In genomic region chr20:8033447-8033846, GRCh38 we compare ENCODE assay signal across 31 cellular contexts.
"Had no signal": no experiment of that assay in that cellular context is flagged by ENCODE, and none has a peak within 500 bp of the region (broad histone marks: within the 10 kb centered on the region; RNA-seq: fewer than 3 reads in every experiment).

No MANE protein-coding gene starts in this region.

- H3K4me1 Mint-ChIP-seq: activated B cell treated with CpG ODN at 0.5 μM for 24 hours; activated T-helper 17 cell treated with anti-CD3 and anti-CD28 coated beads, Interleukin-2, amount 50 U/mL, for 72 hours had no signal

- H3K9me3 ChIP-seq: adrenal gland, body of pancreas, esophagus muscularis mucosa, gastrocnemius medialis had no signal

- H3K27me3 ChIP-seq: adrenal gland, body of pancreas, esophagus muscularis mucosa, foreskin keratinocyte, gastrocnemius medialis had no signal

- H3K27ac Mint-ChIP-seq: activated B cell treated with CpG ODN at 0.5 μM for 24 hours; activated CD8-positive, alpha-beta T cell treated with anti-CD3 and anti-CD28 coated beads for 36 hours; activated naive CD8-positive, alpha-beta T cell; activated T-helper 17 cell treated with anti-CD3 and anti-CD28 coated beads, Interleukin-2, amount 50 U/mL, for 72 hours; effector memory CD8-positive, alpha-beta T cell had no signal

- H3K36me3 ChIP-seq: adrenal gland, esophagus muscularis mucosa, gastrocnemius medialis, WERI-Rb-1 had no signal

- H3K4me3 Mint-ChIP-seq: activated B cell treated with CpG ODN at 0.5 μM for 24 hours; activated CD8-positive, alpha-beta T cell treated with anti-CD3 and anti-CD28 coated beads for 36 hours; activated naive CD8-positive, alpha-beta T cell; activated T-cell treated with anti-CD3 and anti-CD28 coated beads, Interleukin-2, amount 50 U/mL, for 4 hours; activated T-helper 17 cell treated with anti-CD3 and anti-CD28 coated beads, Interleukin-2, amount 50 U/mL, for 72 hours; effector memory CD8-positive, alpha-beta T cell had no signal

- H3K4me3 ChIP-seq: adrenal gland, body of pancreas, esophagus muscularis mucosa, gastrocnemius medialis had no signal

- DNase-seq: activated B cell treated with CpG ODN at 0.5 μM for 24 hours; activated CD4-positive, alpha-beta T cell treated with anti-CD3 and anti-CD28 coated beads for 48 hours; activated CD4-positive, alpha-beta T cell treated with anti-CD3 and anti-CD28 coated beads, Interleukin-2, amount 50 U/mL, for 1 hour; activated CD4-positive, alpha-beta T cell treated with anti-CD3 and anti-CD28 coated beads, Interleukin-2, amount 50 U/mL, for 48 hours; activated CD8-positive, alpha-beta memory T cell treated with anti-CD3 and anti-CD28 coated beads for 24 hours; activated CD8-positive, alpha-beta T cell treated with anti-CD3 and anti-CD28 coated beads for 36 hours; activated effector memory CD4-positive, alpha-beta T cell treated with Interleukin-2 at 50 U/mL for 16 hours; activated gamma-delta T cell treated with Interleukin-2 at 50 U/mL for 16 hours; activated naive CD4-positive, alpha-beta T cell treated with anti-CD3 and anti-CD28 coated beads, Interleukin-2, amount 50 U/mL, for 16 hours; activated naive CD4-positive, alpha-beta T cell treated with Interleukin-2 at 50 U/mL for 16 hours; activated T-cell treated with anti-CD3 and anti-CD28 coated beads, Interleukin-2, amount 50 U/mL, for 4 hours; adrenal gland; amygdala; aorta; body of pancreas; caudate nucleus; cortex of kidney; dermis blood vessel endothelial cell; effector CD4-positive, alpha-beta T cell; effector memory CD8-positive, alpha-beta T cell; erythroblast; foreskin keratinocyte; gastrocnemius medialis; glutamatergic neuron; T-helper 2 cell; WERI-Rb-1 had no signal

- H3K27me3 Mint-ChIP-seq: activated CD8-positive, alpha-beta T cell treated with anti-CD3 and anti-CD28 coated beads for 36 hours; activated T-helper 17 cell treated with anti-CD3 and anti-CD28 coated beads, Interleukin-2, amount 50 U/mL, for 72 hours; effector memory CD8-positive, alpha-beta T cell had no signal

- H3K27ac ChIP-seq: adrenal gland, body of pancreas, esophagus muscularis mucosa, foreskin keratinocyte, gastrocnemius medialis, WERI-Rb-1 had no signal

- H3K4me1 ChIP-seq: adrenal gland, body of pancreas, esophagus muscularis mucosa, foreskin keratinocyte, gastrocnemius medialis had no signal

- FAIRE-seq: colon had no signal

- H3K36me3 Mint-ChIP-seq: activated naive CD8-positive, alpha-beta T cell had no signal

- H3K9me3 Mint-ChIP-seq: activated B cell treated with CpG ODN at 0.5 μM for 24 hours; activated CD8-positive, alpha-beta T cell treated with anti-CD3 and anti-CD28 coated beads for 36 hours; activated T-cell treated with anti-CD3 and anti-CD28 coated beads, Interleukin-2, amount 50 U/mL, for 4 hours; activated T-helper 17 cell treated with anti-CD3 and anti-CD28 coated beads, Interleukin-2, amount 50 U/mL, for 72 hours; effector memory CD8-positive, alpha-beta T cell had no signal

- ATAC-seq: activated CD4-positive, CD25-positive, alpha-beta regulatory T cell treated with anti-CD3 and anti-CD28 coated beads, Interleukin-2, amount 50 U/mL, for 24 hours; activated CD8-positive, alpha-beta T cell treated with anti-CD3 and anti-CD28 coated beads for 36 hours; activated T-cell treated with anti-CD3 and anti-CD28 coated beads, Interleukin-2, amount 50 U/mL, for 4 hours; activated T-helper 17 cell treated with anti-CD3 and anti-CD28 coated beads, Interleukin-2, amount 50 U/mL, for 72 hours; body of pancreas; effector memory CD8-positive, alpha-beta T cell; foreskin keratinocyte; gastrocnemius medialis had no signal
